In genomic region chr12:126847005-126847629, GRCh38 we compare ENCODE assay signal across 16 cellular contexts.
DNase-seq lines count a peak whose midpoint lies in the region; ATAC-seq and TF ChIP-seq lines count a peak whose summit lies in the region.
"Had no signal": no experiment of that assay in that cellular context is flagged by ENCODE, and none has a peak within 500 bp of the region (broad histone marks: within the 10 kb centered on the region; RNA-seq: fewer than 3 reads in every experiment).

No MANE protein-coding gene starts in this region.

- H3K27ac ChIP-seq in neural cell (ENCODE audit: low read length) (peak overlapping the region; percentile 62), testis (no peak overlapping the region)
- H3K27ac ChIP-seq: BLaER1 had no signal

- no peaks in the 10 kb centered on the region for H3K79me2 ChIP-seq in neural cell (replicated peaks; ENCODE audit: insufficient read depth, low read length)

- no peak overlapping the region for H3K9ac ChIP-seq in neural cell (ENCODE audit: low read length)
- H3K9ac ChIP-seq: BLaER1 had no signal

- no peak for TF ChIP-seq CTCF in neural cell (IDR thresholded peaks at IDR 0.05; ENCODE audit: poor library complexity, severe bottlenecking)
- TF ChIP-seq CTCF in testis (IDR thresholded peaks at IDR 0.05), result no peak

- 72 to 73% methylated on average over 5 of the region's 5 CpGs for WGBS in testis, 2 donors

- no peaks in the 10 kb centered on the region for H3K9me2 ChIP-seq in neural cell (ENCODE audit: insufficient read depth, low read length)

- DNase-seq in head of caudate nucleus, result peak in 22 of 42 donors; percentile 2 to 76 (median 30)
- no peak for DNase-seq in NAMALWA (ENCODE audit: low spot score)
- DNase-seq in cerebellum (ENCODE audit: low spot score), result no peak
- no peak for DNase-seq in testis
- no peak for DNase-seq in NCI-H1436 treated with DMSO at 0.1 percent for 48 hours (lab: John Stamatoyannopoulos, UW)
- DNase-seq: 8988T; Calu3; CD8-positive, alpha-beta T cell; DMS79 treated with DMSO at 0.1 percent for 48 hours; GF-D8; H9 had no signal

- no peak for TF ChIP-seq RAD21 in neural cell (conservative IDR thresholded peaks at IDR 0.05)

- no peaks in the 10 kb centered on the region for H3K36me3 ChIP-seq in neural cell (ENCODE audit: insufficient read depth, low read length)
- no peaks in the 10 kb centered on the region for H3K36me3 ChIP-seq in testis (ENCODE audit: low read depth, missing control alignments)
- H3K36me3 ChIP-seq: BLaER1 had no signal

- intact Hi-C loops in head of caudate nucleus (cut with DNase I) (no loop called here), testis (cut with DNase I; ENCODE audit: low total_unique reads) (no loop called here)

- H3K9me3 ChIP-seq in neural cell (ENCODE audit: low read length), result no peaks in the 10 kb centered on the region
- no peaks in the 10 kb centered on the region for H3K9me3 ChIP-seq in testis
- H3K9me3 ChIP-seq: BLaER1 had no signal

- H3K4me1 ChIP-seq in testis, result no peaks in the 10 kb centered on the region
- H3K4me1 ChIP-seq: BLaER1 had no signal

- H2AFZ ChIP-seq in neural cell (ENCODE audit: low read depth, low read length), result no peak overlapping the region

- no peaks in the 10 kb centered on the region for H4K20me1 ChIP-seq in neural cell (ENCODE audit: insufficient read depth)
- H4K20me1 ChIP-seq: BLaER1 had no signal

- H3F3A ChIP-seq in neural cell (ENCODE audit: insufficient read depth, low read length, poor library complexity, severe bottlenecking), result no peaks in the 10 kb centered on the region

- ATAC-seq in GM18867 (IDR thresholded peaks at IDR 0.05; ENCODE audit: unreplicated experiment), result peak; percentile 59
- ATAC-seq: CD8-positive, alpha-beta T cell; GM12878; HepG2 had no signal

- H3K27me3 ChIP-seq in neural cell (ENCODE audit: insufficient read depth, low read depth, low read length), result no peaks in the 10 kb centered on the region
- H3K27me3 ChIP-seq in testis, result no peaks in the 10 kb centered on the region
- H3K27me3 ChIP-seq: BLaER1 had no signal

- H3K4me3 ChIP-seq in neural cell (ENCODE audit: low read length) (no peak overlapping the region), testis (no peak overlapping the region)
- H3K4me3 ChIP-seq: BLaER1, GM12878 had no signal

- TF ChIP-seq POLR2A in testis (IDR thresholded peaks at IDR 0.05), result no peak

- TF ChIP-seq EP300 in neural cell (conservative IDR thresholded peaks at IDR 0.05; ENCODE audit: poor library complexity, severe bottlenecking), result peak; percentile 57

- no peak overlapping the region for H3K4me2 ChIP-seq in neural cell (ENCODE audit: low read length)
- H3K4me2 ChIP-seq: BLaER1 had no signal

TF ChIP-seq in neural cell, 6 proteins besides CTCF, POLR2A, EP300 and RAD21:
- peak; percentile 57 for TF ChIP-seq POLR2AphosphoS5 (IDR thresholded peaks at IDR 0.05)
- no peak for TF ChIP-seq EZH2 (IDR thresholded peaks at IDR 0.05; ENCODE audit: borderline replicate concordance, insufficient read depth, low read length, poor library complexity, severe bottlenecking)

Comparison
In these comparisons a context has a peak if more than half of its experiments do, and no peak if none do; other contexts are left out.
1. DNase-seq: peak in head of caudate nucleus (22 of 42); none in NAMALWA (single experiment), cerebellum (single experiment), testis (single experiment) and NCI-H1436 treated with DMSO at 0.1 percent for 48 hours (single experiment).